Comparison of ENCODE assay signal across 1 cellular context in genomic region chr7:92528188-92528957, GRCh38.
TF ChIP-seq lines count a peak whose summit lies in the region.

Gene PEX1, minus strand, starts transcription at chr7:92528520. Its CDS starts 85 bp downstream, at chr7:92528435.
Gene RBM48, plus strand, starts transcription at chr7:92528795. Its CDS starts 19 bp downstream, at chr7:92528814.

TF ChIP-seq in K562, 482 proteins besides CTCF, POLR2A, EP300 and RAD21 (continued from another document and continues in another):
- peak; percentile 60; the same call in 1 of the 2 replicates for TF ChIP-seq NR2C2 (CRISPR knock-in tag; IDR thresholded peaks at IDR 0.05)
- peak; percentile 76 for TF ChIP-seq NR2C2 (tag; IDR thresholded peaks at IDR 0.05)
- no peak for TF ChIP-seq ZNF174 (CRISPR knock-in tag; IDR thresholded peaks at IDR 0.05)
- TF ChIP-seq KLF10 (CRISPR knock-in tag; IDR thresholded peaks at IDR 0.05), result no peak
- TF ChIP-seq MCM3 (IDR thresholded peaks at IDR 0.05), result no peak
- TF ChIP-seq EP400 (IDR thresholded peaks at IDR 0.05), result peak; percentile 92
- TF ChIP-seq ASH1L (IDR thresholded peaks at IDR 0.05; ENCODE audit: borderline replicate concordance, low read depth, partially characterized antibody), result peak; percentile 91
- no peak for TF ChIP-seq ZBTB33 (CRISPR knock-in tag; IDR thresholded peaks at IDR 0.05)
- TF ChIP-seq SIX5 (IDR thresholded peaks at IDR 0.05; ENCODE audit: borderline replicate concordance in 1 of 2, insufficient read depth in 1 of 2, low read depth in 1 of 2, low read length in 2 of 2), result peak; percentile 58 to 74; a peak in 3 of 4 replicates
- TF ChIP-seq AFF4 (CRISPR knock-in tag; IDR thresholded peaks at IDR 0.05), result no peak; the same call in none of the 2 replicates
- TF ChIP-seq MCM5 (IDR thresholded peaks at IDR 0.05; ENCODE audit: low read depth), result no peak
- peak; percentile 84 for TF ChIP-seq KDM5B (IDR thresholded peaks at IDR 0.05; ENCODE audit: insufficient replicate concordance, low read depth, low read length)
- no peak for TF ChIP-seq XRCC3 (IDR thresholded peaks at IDR 0.05)
- peak; percentile 47; the same call in 1 of the 2 replicates for TF ChIP-seq ZEB2 (IDR thresholded peaks at IDR 0.05)
- TF ChIP-seq ZNF449 (CRISPR knock-in tag; IDR thresholded peaks at IDR 0.05), result no peak
- no peak for TF ChIP-seq ZNF146 (CRISPR knock-in tag; IDR thresholded peaks at IDR 0.05; ENCODE audit: unreplicated experiment)
- peak; percentile 85 for TF ChIP-seq ATF7 (IDR thresholded peaks at IDR 0.05)
- peak; percentile 16; the same call in 1 of the 2 replicates for TF ChIP-seq ZNF395 (CRISPR knock-in tag; IDR thresholded peaks at IDR 0.05)
- TF ChIP-seq ZNF583 (CRISPR knock-in tag; IDR thresholded peaks at IDR 0.05), result peak; percentile 33; the same call in 1 of the 2 replicates
- peak; percentile 77 for TF ChIP-seq NKRF (IDR thresholded peaks at IDR 0.05; ENCODE audit: borderline replicate concordance)
- peak; percentile 65 for TF ChIP-seq ATF1 (CRISPR knock-in tag; IDR thresholded peaks at IDR 0.05)
- TF ChIP-seq ATF1 (tag; IDR thresholded peaks at IDR 0.05), result peak; percentile 96
- no peak for TF ChIP-seq SNRNP70 (optimal IDR thresholded peaks at IDR 0.05; ENCODE audit: low read depth, low read length)
- peak; percentile 90 for TF ChIP-seq VEZF1 (CRISPR knock-in tag; IDR thresholded peaks at IDR 0.05)
- TF ChIP-seq TAF1 (IDR thresholded peaks at IDR 0.05; ENCODE audit: control insufficient read depth, extremely low read depth, insufficient read depth, low read length, severe bottlenecking), result peak; percentile 93
- TF ChIP-seq FOXO4 (CRISPR knock-in tag; IDR thresholded peaks at IDR 0.05), result no peak
- peak; percentile 74; the same call in 1 of the 2 replicates for TF ChIP-seq NR2C1 (IDR thresholded peaks at IDR 0.05)
- peak; percentile 69 for TF ChIP-seq NR2C1 (tag; IDR thresholded peaks at IDR 0.05)
- no peak for TF ChIP-seq ZNF780A (CRISPR knock-in tag; IDR thresholded peaks at IDR 0.05)
- no peak for TF ChIP-seq BRCA1 (IDR thresholded peaks at IDR 0.05)
- no peak for TF ChIP-seq BRCA1 (CRISPR knock-in tag; IDR thresholded peaks at IDR 0.05)
- TF ChIP-seq SNIP1 (IDR thresholded peaks at IDR 0.05; ENCODE audit: low read depth), result peak; percentile 86
- peak; percentile 95 for TF ChIP-seq LCOR (CRISPR knock-in tag; IDR thresholded peaks at IDR 0.05)
- TF ChIP-seq ZNF24 (IDR thresholded peaks at IDR 0.05), result no peak
- no peak for TF ChIP-seq ZNF212 (CRISPR knock-in tag; IDR thresholded peaks at IDR 0.05)
- TF ChIP-seq BRF2 (IDR thresholded peaks at IDR 0.05; ENCODE audit: borderline replicate concordance, insufficient read depth, insufficient read length), result no peak
- peak; percentile 25; the same call in 1 of the 2 replicates for TF ChIP-seq CBX5 (IDR thresholded peaks at IDR 0.05; ENCODE audit: borderline replicate concordance, low read depth)
- TF ChIP-seq SMAD4 (CRISPR knock-in tag; conservative IDR thresholded peaks at IDR 0.05), result no peak; the same call in 1 of the 2 replicates
- no peak; the same call in 1 of the 2 replicates for TF ChIP-seq ATF3 (IDR thresholded peaks at IDR 0.05)
- TF ChIP-seq ATF3 (CRISPR knock-in tag; conservative IDR thresholded peaks at IDR 0.05), result 0 out of 2 replicates have a peak, but pooled peaks have one; percentile 10
- peak in 1 of 2 experiments; percentile 78; a peak in 2 of 4 replicates for TF ChIP-seq TBL1XR1 (IDR thresholded peaks at IDR 0.05; ENCODE audit: low read length in 2 of 2)
- no peak for TF ChIP-seq CBFA2T3 (IDR thresholded peaks at IDR 0.05)
- TF ChIP-seq SMC3 (conservative IDR thresholded peaks at IDR 0.05; ENCODE audit: insufficient read depth, low read depth, low read length), result 0 out of 2 replicates have a peak, but pooled peaks have one; percentile 10
- TF ChIP-seq ZNF699 (CRISPR knock-in tag; IDR thresholded peaks at IDR 0.05; ENCODE audit: insufficient replicate concordance), result no peak
- TF ChIP-seq HLTF (IDR thresholded peaks at IDR 0.05), result no peak; the same call in 1 of the 2 replicates
- no peak for TF ChIP-seq NFATC3 (IDR thresholded peaks at IDR 0.05)
- no peak for TF ChIP-seq U2AF1 (optimal IDR thresholded peaks at IDR 0.05; ENCODE audit: low read depth, low read length)
- TF ChIP-seq ZBTB7A (IDR thresholded peaks at IDR 0.05; ENCODE audit: borderline replicate concordance, control insufficient read depth, low read depth, low read length), result peak; percentile 84; the same call in 1 of the 2 replicates
- TF ChIP-seq KHSRP (IDR thresholded peaks at IDR 0.05), result no peak
- TF ChIP-seq RBM34 (IDR thresholded peaks at IDR 0.05; ENCODE audit: borderline replicate concordance, insufficient read depth, low read length), result no peak
- TF ChIP-seq DMBX1 (CRISPR knock-in tag; IDR thresholded peaks at IDR 0.05; ENCODE audit: borderline replicate concordance), result peak; percentile 25; the same call in 1 of the 2 replicates
- no peak for TF ChIP-seq ZNF77 (CRISPR knock-in tag; IDR thresholded peaks at IDR 0.05)
- TF ChIP-seq GTF2E2 (tag; IDR thresholded peaks at IDR 0.05), result peak; percentile 86; the same call in 1 of the 2 replicates
- peak; percentile 70; the same call in 1 of the 2 replicates for TF ChIP-seq CBX1 (IDR thresholded peaks at IDR 0.05; ENCODE audit: low read depth)
- 0 out of 2 replicates have a peak, but pooled peaks have one; percentile 46 for TF ChIP-seq ZBED1 (IDR thresholded peaks at IDR 0.05)
- 0 out of 2 replicates have a peak, but pooled peaks have one; percentile 39 for TF ChIP-seq BMI1 (IDR thresholded peaks at IDR 0.05; ENCODE audit: low read length)
